3 cellular contexts compared by ENCODE assay signal in genomic region chr11:80074837-80075236, GRCh38.
"Had no signal": no experiment of that assay in that cellular context is flagged by ENCODE, and none has a peak within 500 bp of the region (broad histone marks: within the 10 kb centered on the region; RNA-seq: fewer than 3 reads in every experiment).

No MANE protein-coding gene starts in this region.

- H3K27ac ChIP-seq: HL-60 had no signal

- H3K4me3 ChIP-seq: K562 had no signal

- DNase-seq: IMR-90 had no signal
